In the genomic region with DNA sequence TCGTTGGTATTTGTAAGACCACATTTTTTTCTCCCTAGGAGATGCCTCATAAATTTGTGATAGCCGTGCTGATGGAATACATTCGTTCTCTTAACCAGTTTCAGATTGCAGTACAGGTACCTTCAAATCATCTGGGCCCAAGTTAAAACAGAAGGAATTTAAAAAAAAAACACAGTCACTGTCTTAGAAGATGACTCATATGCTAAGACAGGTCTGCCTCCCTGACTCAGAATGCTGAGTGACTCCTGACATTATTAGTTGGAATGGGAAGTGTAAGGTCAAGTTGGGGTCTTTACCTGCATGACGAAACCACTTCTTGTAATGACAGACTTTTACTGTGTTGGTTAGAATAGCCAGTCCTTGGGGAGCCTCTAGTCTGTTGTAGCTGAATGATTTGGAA, we compare ENCODE assay signal across 1 cellular context.
TF ChIP-seq lines count a peak whose summit lies in the region.

No MANE protein-coding gene starts in this region.

TF ChIP-seq in SK-N-SH, 30 proteins besides CTCF, POLR2A, EP300 and RAD21 (continued from another document):
- TF ChIP-seq TEAD4 (IDR thresholded peaks at IDR 0.05; ENCODE audit: borderline replicate concordance, insufficient read depth): peak; percentile 16; the same call in 1 of the 2 replicates
- no peak for TF ChIP-seq RCOR1 (IDR thresholded peaks at IDR 0.05; ENCODE audit: low read length)
- TF ChIP-seq EZH2phosphoT487 (IDR thresholded peaks at IDR 0.05; ENCODE audit: borderline replicate concordance, low read depth): no peak
- no peak for TF ChIP-seq TAF1 (IDR thresholded peaks at IDR 0.05; ENCODE audit: borderline replicate concordance, low read depth, low read length)
- TF ChIP-seq MXI1 (IDR thresholded peaks at IDR 0.05; ENCODE audit: low read depth, low read length): no peak
- TF ChIP-seq FOXJ3 (CRISPR knock-in tag; IDR thresholded peaks at IDR 0.05): no peak
- TF ChIP-seq JUND (IDR thresholded peaks at IDR 0.05): peak; percentile 76
- no peak for TF ChIP-seq MEF2A (IDR thresholded peaks at IDR 0.05; ENCODE audit: borderline replicate concordance, low read depth)
- no peak for TF ChIP-seq NRF1 (IDR thresholded peaks at IDR 0.05; ENCODE audit: low read depth, low read length)
- no peak for TF ChIP-seq GATA2 (CRISPR knock-in tag; IDR thresholded peaks at IDR 0.05)
- TF ChIP-seq ZBTB33 (IDR thresholded peaks at IDR 0.05; ENCODE audit: borderline replicate concordance, low read depth): no peak
- TF ChIP-seq USF1 (IDR thresholded peaks at IDR 0.05; ENCODE audit: borderline replicate concordance, low read depth): no peak
- TF ChIP-seq, protein P1, sequence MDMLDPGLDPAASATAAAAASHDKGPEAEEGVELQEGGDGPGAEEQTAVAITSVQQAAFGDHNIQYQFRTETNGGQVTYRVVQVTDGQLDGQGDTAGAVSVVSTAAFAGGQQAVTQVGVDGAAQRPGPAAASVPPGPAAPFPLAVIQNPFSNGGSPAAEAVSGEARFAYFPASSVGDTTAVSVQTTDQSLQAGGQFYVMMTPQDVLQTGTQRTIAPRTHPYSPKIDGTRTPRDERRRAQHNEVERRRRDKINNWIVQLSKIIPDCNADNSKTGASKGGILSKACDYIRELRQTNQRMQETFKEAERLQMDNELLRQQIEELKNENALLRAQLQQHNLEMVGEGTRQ (IDR thresholded peaks at IDR 0.05; ENCODE audit: borderline replicate concordance, low read depth, low read length): no peak
- TF ChIP-seq CHD2 (IDR thresholded peaks at IDR 0.05; ENCODE audit: low read length, partially characterized antibody): no peak
- TF ChIP-seq IRF3 (IDR thresholded peaks at IDR 0.05; ENCODE audit: low read depth, low read length): no peak
- peak; percentile 90 for TF ChIP-seq RXRA (IDR thresholded peaks at IDR 0.05; ENCODE audit: borderline replicate concordance, low read depth)
- no peak for TF ChIP-seq SIN3A (IDR thresholded peaks at IDR 0.05; ENCODE audit: borderline replicate concordance, low read depth, low read length)
- TF ChIP-seq RFX5 (IDR thresholded peaks at IDR 0.05; ENCODE audit: low read length): no peak
- TF ChIP-seq YY1 (IDR thresholded peaks at IDR 0.05; ENCODE audit: low read depth): no peak
- TF ChIP-seq POLR2AphosphoS5 (IDR thresholded peaks at IDR 0.05; ENCODE audit: low read depth, low read length): peak; percentile 64; the same call in 1 of the 2 replicates
- no peak for TF ChIP-seq ELF1 (IDR thresholded peaks at IDR 0.05)
- TF ChIP-seq MAX (IDR thresholded peaks at IDR 0.05; ENCODE audit: low read depth): no peak
- TF ChIP-seq NFIC (IDR thresholded peaks at IDR 0.05; ENCODE audit: borderline replicate concordance): no peak
